Comparison of ENCODE assay signal across 13 cellular contexts in genomic region chr13:113220877-113221276, GRCh38. TPM values are rescaled to one million over a fixed set of nuclear protein-coding genes. Genes with fewer than 3 reads are reported as not detected.
DNase-seq lines count a peak whose midpoint lies in the region; ATAC-seq and TF ChIP-seq lines count a peak whose summit lies in the region.
"Had no signal": no experiment of that assay in that cellular context is flagged by ENCODE, and none has a peak within 500 bp of the region (broad histone marks: within the 10 kb centered on the region; RNA-seq: fewer than 3 reads in every experiment).

No MANE protein-coding gene starts in this region.

- H3K4me3 ChIP-seq in CD8-positive, alpha-beta T cell (ENCODE audit: low read depth, low read length), result no peak overlapping the region
- no peak overlapping the region for H3K4me3 ChIP-seq in HCT116 (replicated peaks in 1 of 2; ENCODE audit: low read depth in 1 of 2, low read length in 2 of 2)
- no peak overlapping the region for H3K4me3 ChIP-seq in brain microvascular endothelial cell (ENCODE audit: low read depth, low read length)
- no peak overlapping the region for H3K4me3 ChIP-seq in MG63

- in situ Hi-C loops in brain microvascular endothelial cell (cut with HindIII; ENCODE audit: low pct_ligation_motif_present, low sequenced_read_pairs), result no loop called here

- H3K9ac ChIP-seq in HCT116 (ENCODE audit: low read length), result no peak overlapping the region

- TF ChIP-seq RAD21 in HCT116 (IDR thresholded peaks at IDR 0.05; ENCODE audit: low read depth), result peak; percentile 46

- peaks cover 24% of the 10 kb centered on the region for H3K4me1 Mint-ChIP-seq in CD8-positive, alpha-beta T cell (ENCODE audit: low read depth)

- no peak for TF ChIP-seq CTCF in CD8-positive, alpha-beta T cell (IDR thresholded peaks at IDR 0.05)
- TF ChIP-seq CTCF in HCT116 (IDR thresholded peaks at IDR 0.05 in 2 of 3, conservative IDR thresholded peaks at IDR 0.05 in 1 of 3; ENCODE audit: borderline replicate concordance in 1 of 3, insufficient read depth in 1 of 3, low read depth in 2 of 3, low read length in 2 of 3), result peak in 2 of 3 experiments; percentile 36 to 46; a peak in 3 of 6 replicates
- TF ChIP-seq CTCF in brain microvascular endothelial cell (IDR thresholded peaks at IDR 0.05; ENCODE audit: low read depth, low read length, missing control alignments), result peak; percentile 53

- DNase-seq in CD8-positive, alpha-beta T cell, result peak in 3 of 7 experiments; percentile 19 to 33 (median 29)
- DNase-seq in HCT116 (ENCODE audit: low read depth, low spot score) (no peak), brain microvascular endothelial cell (no peak), lung microvascular endothelial cell (ENCODE audit: low read depth in 2 of 2) (peak; percentile 20 to 53), MG63 (no peak), iPS-NIHi7 (ENCODE audit: extremely low spot score) (no peak), T-helper 1 cell (no peak)
- DNase-seq: central memory CD4-positive, alpha-beta T cell; naive B cell; NCI-H187 treated with DMSO at 0.1 percent for 48 hours; stimulated activated CD4-positive, alpha-beta T cell treated with anti-CD3 and anti-CD28 coated beads, Interleukin-2, amount 100 ng/mL, for 24 hours had no signal

- peaks cover 67% of the 10 kb centered on the region for H3K36me3 Mint-ChIP-seq in CD8-positive, alpha-beta T cell

- peak; percentile 49 for ATAC-seq in CD8-positive, alpha-beta T cell
- ATAC-seq in HCT116 (no peak), GM19351 (IDR thresholded peaks at IDR 0.05; ENCODE audit: unreplicated experiment) (no peak)
- ATAC-seq: activated CD4-positive, CD25-positive, alpha-beta regulatory T cell treated with anti-CD3 and anti-CD28 coated beads, Interleukin-2, amount 50 U/mL, for 24 hours had no signal

- RAD21 ChIA-PET in HCT116 (lab: Charles Lee; ENCODE audit: low non-redundant PET in 1 of 2, low total read pairs in 2 of 2, uncharacterized antibody in 2 of 2, unreplicated experiment in 2 of 2), result no interaction called here

- H3K9me3 ChIP-seq in CD8-positive, alpha-beta T cell (ENCODE audit: low read length), result no peaks in the 10 kb centered on the region
- H3K9me3 ChIP-seq in HCT116 (ENCODE audit: control insufficient read depth in 1 of 2, insufficient read depth in 1 of 2, low read depth in 1 of 2, low read length in 2 of 2) (no peaks in the 10 kb centered on the region), MG63 (no peaks in the 10 kb centered on the region)

- H3K36me3 ChIP-seq in CD8-positive, alpha-beta T cell (ENCODE audit: insufficient read depth, low read length), result peaks cover 34% of the 10 kb centered on the region
- H3K36me3 ChIP-seq in HCT116 (ENCODE audit: control insufficient read depth in 1 of 2, insufficient read depth in 2 of 2, low read length in 2 of 2), result peaks cover 13 to 39% of the 10 kb centered on the region in 2 experiments; a peak in 3 of 4 replicates
- H3K36me3 ChIP-seq in brain microvascular endothelial cell (replicated peaks), result peaks cover 52% of the 10 kb centered on the region
- peaks cover 56% of the 10 kb centered on the region for H3K36me3 ChIP-seq in MG63

- CTCF ChIA-PET in CD8-positive, alpha-beta T cell (lab: Charles Lee), result no interaction called here
- CTCF ChIA-PET in HCT116 (lab: Charles Lee), result no interaction called here

- no peaks in the 10 kb centered on the region for H3K9me3 Mint-ChIP-seq in CD8-positive, alpha-beta T cell
- H3K9me3 Mint-ChIP-seq: naive B cell had no signal

- POLR2A ChIA-PET in CD8-positive, alpha-beta T cell (lab: Charles Lee), result no interaction called here
- POLR2A ChIA-PET in HCT116 (lab: Charles Lee), result no interaction called here

- H4K20me1 ChIP-seq in HCT116 (ENCODE audit: insufficient read depth), result peaks cover 14% of the 10 kb centered on the region; the same call in 1 of the 2 replicates

- no peak overlapping the region for H2AFZ ChIP-seq in HCT116 (ENCODE audit: low read depth, low read length, poor library complexity, severe bottlenecking)

- no peak overlapping the region for H3K4me2 ChIP-seq in HCT116 (ENCODE audit: low read length)

- H3K27me3 ChIP-seq in CD8-positive, alpha-beta T cell (ENCODE audit: insufficient read depth, low read length), result no peaks in the 10 kb centered on the region
- no peaks in the 10 kb centered on the region for H3K27me3 ChIP-seq in HCT116 (ENCODE audit: insufficient read depth, low read length)
- no peaks in the 10 kb centered on the region for H3K27me3 ChIP-seq in brain microvascular endothelial cell (replicated peaks)
- no peaks in the 10 kb centered on the region for H3K27me3 ChIP-seq in MG63

- H3K27ac Mint-ChIP-seq in CD8-positive, alpha-beta T cell, result no peak overlapping the region

- no peak overlapping the region for H3K27ac ChIP-seq in CD8-positive, alpha-beta T cell (ENCODE audit: low read depth, low read length)
- no peak overlapping the region for H3K27ac ChIP-seq in HCT116 (ENCODE audit: low read depth, low read length)
- H3K27ac ChIP-seq in brain microvascular endothelial cell, result no peak overlapping the region

- BruUV-seq in HCT116 (replicated peaks; lab: Mats Ljungman, UMichigan), result no TSS peak

- no peaks in the 10 kb centered on the region for H3K27me3 Mint-ChIP-seq in CD8-positive, alpha-beta T cell (ENCODE audit: low read depth)
- H3K27me3 Mint-ChIP-seq: naive B cell had no signal

- intact Hi-C loops in CD8-positive, alpha-beta T cell (cut with DNase I, micrococcal nuclease), result no loop called here
- intact Hi-C loops in HCT116 (cut with micrococcal nuclease), result no loop called here

- H3K79me2 ChIP-seq in HCT116 (ENCODE audit: insufficient read depth, low read length), result peaks cover 98% of the 10 kb centered on the region

- H3K4me1 ChIP-seq in CD8-positive, alpha-beta T cell (ENCODE audit: insufficient read depth, low read length), result peaks cover 4% of the 10 kb centered on the region
- peaks cover 13 to 14% of the 10 kb centered on the region in 2 experiments for H3K4me1 ChIP-seq in HCT116 (ENCODE audit: control insufficient read depth in 1 of 2, insufficient read depth in 2 of 2, low read length in 2 of 2)

- H3K9me2 ChIP-seq in HCT116 (ENCODE audit: insufficient read depth), result no peaks in the 10 kb centered on the region

- H3K4me3 Mint-ChIP-seq in CD8-positive, alpha-beta T cell, result no peak overlapping the region
- H3K4me3 Mint-ChIP-seq: naive B cell had no signal

- TF ChIP-seq POLR2A in HCT116 (IDR thresholded peaks at IDR 0.05; ENCODE audit: borderline replicate concordance, extremely low read depth, insufficient read depth, insufficient read length), result no peak

TF ChIP-seq in HCT116, 20 proteins besides CTCF, POLR2A, EP300 and RAD21:
- no peak for TF ChIP-seq EZH2 (IDR thresholded peaks at IDR 0.05)

RNA-seq across cellular contexts. Expression of gene CUL4A, which starts 11.5 kb away (rescaled TPM):
- total RNA-seq in CD8-positive, alpha-beta T cell, result 10 to 100 TPM; 53.8 to 58.7 TPM
- total RNA-seq in HCT116 (2021; ENCODE audit: unreplicated experiment), result 76.5 TPM
- polyA plus RNA-seq in HCT116 (2012), result 41.6 and 42.5 TPM in 2 replicates
- 62.1 and 79.4 TPM in 2 replicates for total RNA-seq in lung microvascular endothelial cell
- 157 and 2,206 TPM in 2 replicates for total RNA-seq in MG63 (2014; rRNA removed; shearing (Covaris generic); ENCODE audit: low replicate concordance)

RNA-seq across cellular contexts. Expression of gene PCID2, which starts 12.4 kb away (rescaled TPM):
- total RNA-seq in CD8-positive, alpha-beta T cell, result 10 to 100 TPM; 30.5 to 34.1 TPM
- 73.3 TPM for total RNA-seq in HCT116 (2021; ENCODE audit: unreplicated experiment)
- polyA plus RNA-seq in HCT116 (2012), result 51.0 and 56.6 TPM in 2 replicates
- total RNA-seq in lung microvascular endothelial cell, result 36.0 and 53.6 TPM in 2 replicates
- 74.5 and 106 TPM in 2 replicates for total RNA-seq in MG63 (2014; rRNA removed; shearing (Covaris generic); ENCODE audit: low replicate concordance)

Comparison
In these comparisons a context has a peak if more than half of its experiments do, and no peak if none do; other contexts are left out.
1. DNase-seq: peak in lung microvascular endothelial cell (2 of 2); none in HCT116 (single experiment), brain microvascular endothelial cell (single experiment), MG63 (single experiment), iPS-NIHi7 (single experiment) and T-helper 1 cell (0 of 5).